ENCODE assay signal across 8 cellular contexts in genomic region chr15:78056714-78057269, GRCh38. TPM values are rescaled to one million over a fixed set of nuclear protein-coding genes. Genes with fewer than 3 reads are reported as not detected.
A peak's percentile ranks its signal among the peaks of the same experiment; 100 is the strongest.
DNase-seq lines count a peak whose midpoint lies in the region; ATAC-seq and TF ChIP-seq lines count a peak whose summit lies in the region.

No MANE protein-coding gene starts in this region.

- no peak for TF ChIP-seq CTCF in ascending aorta (IDR thresholded peaks at IDR 0.05)
- no peak for TF ChIP-seq CTCF in right lobe of liver (IDR thresholded peaks at IDR 0.05)
- TF ChIP-seq CTCF in GM13977 (IDR thresholded peaks at IDR 0.05; ENCODE audit: extremely low read depth, insufficient read depth, missing control alignments): no peak

- H3K27ac ChIP-seq in ascending aorta: peak overlapping the region; percentile 44 to 48
- peak overlapping the region; percentile 49 to 79 (median 56) for H3K27ac ChIP-seq in right lobe of liver

- peaks cover 5 to 34% of the 10 kb centered on the region in 2 donors for H3K4me1 ChIP-seq in ascending aorta
- H3K4me1 ChIP-seq in right lobe of liver: peaks cover 0 to 83% (median 36%) of the 10 kb centered on the region in 4 donors

- H3K9me3 ChIP-seq in MG63: no peaks in the 10 kb centered on the region
- no peaks in the 10 kb centered on the region for H3K9me3 ChIP-seq in ascending aorta
- no peaks in the 10 kb centered on the region for H3K9me3 ChIP-seq in right lobe of liver

- TF ChIP-seq POLR2A in right lobe of liver (IDR thresholded peaks at IDR 0.05) (no peak), erythroblast (IDR thresholded peaks at IDR 0.05; ENCODE audit: low read length) (no peak)

- intact Hi-C loops in ascending aorta (cut with DNase I) (no loop called here), right lobe of liver (cut with DNase I) (no loop called here)

- H3K36me3 ChIP-seq in MG63: peaks cover 12% of the 10 kb centered on the region
- peaks cover 10 to 11% of the 10 kb centered on the region in 2 donors for H3K36me3 ChIP-seq in ascending aorta
- no peaks in the 10 kb centered on the region for H3K36me3 ChIP-seq in right lobe of liver

- in situ Hi-C loops in Caki2 (cut with HindIII; ENCODE audit: low pct_unique_long_range_greater_than_20kb, low sequenced_read_pairs) (no loop called here), GM13977 (cut with MboI; ENCODE audit: low pct_unique_long_range_greater_than_20kb, low sequenced_read_pairs, unreplicated experiment) (no loop called here)

- H3K27me3 ChIP-seq in MG63 (no peaks in the 10 kb centered on the region), ascending aorta (no peaks in the 10 kb centered on the region), right lobe of liver (no peaks in the 10 kb centered on the region)

- H3K4me3 ChIP-seq in MG63 (no peak overlapping the region), ascending aorta (no peak overlapping the region), right lobe of liver (no peak overlapping the region)

- ATAC-seq in right lobe of liver: peak; percentile 43 to 48 (median 46)

- peak; percentile 35 for DNase-seq in Caki2 (ENCODE audit: low read depth)
- peak; percentile 38 for DNase-seq in MG63
- peak in 1 of 2 donors; percentile 63 for DNase-seq in ascending aorta (ENCODE audit: low spot score in 2 of 2)
- peak in 1 of 3 donors; percentile 45 for DNase-seq in right lobe of liver
- DNase-seq in erythroblast (lab: John Stamatoyannopoulos, UW): no peak
- DNase-seq in middle frontal gyrus (ENCODE audit: extremely low spot score, low spot score): no peak
- no peak for DNase-seq in hepatic stellate cell (ENCODE audit: low spot score)
- DNase-seq in GM13977 (ENCODE audit: low spot score): no peak

- no CpG with 5 or more reads among the region's 2 CpGs for WGBS in right lobe of liver (ENCODE audit: insufficient coverage, low coverage, low lambda C conversion rate, missing lambda C conversion rate)

RNA-seq across cellular contexts. Expression of gene TBC1D2B, which starts 20.7 kb away (rescaled TPM):
- total RNA-seq in Caki2 (2014; rRNA removed; shearing (Covaris generic); ENCODE audit: low replicate concordance): 5.2 and 83.5 TPM in 2 replicates
- 30.6 and 31.4 TPM in 2 replicates for total RNA-seq in MG63 (2014; rRNA removed; shearing (Covaris generic); ENCODE audit: low replicate concordance)
- total RNA-seq in ascending aorta (63.3 TPM), right lobe of liver (10 to 100 TPM; 23.7 to 81.4 (median 29.6) TPM)

RNA-seq across cellular contexts. Expression of gene SH2D7, which starts 35.6 kb away (rescaled TPM):
- not detected in 2 replicates for total RNA-seq in Caki2 (2014; rRNA removed; shearing (Covaris generic); ENCODE audit: low replicate concordance)
- not detected in 2 replicates for total RNA-seq in MG63 (2014; rRNA removed; shearing (Covaris generic); ENCODE audit: low replicate concordance)
- total RNA-seq in ascending aorta: not detected
- not detected for total RNA-seq in right lobe of liver

Comparison
In these comparisons a context has a peak if more than half of its experiments do, and no peak if none do; other contexts are left out.
1. DNase-seq: peak in Caki2 (single experiment) and MG63 (single experiment); none in erythroblast (0 of 2), middle frontal gyrus (single experiment), hepatic stellate cell (single experiment) and GM13977 (single experiment).